13 cellular contexts compared by ENCODE assay signal in genomic region chr17:58527949-58528348, GRCh38. TPM values are rescaled to one million over a fixed set of nuclear protein-coding genes. Genes with fewer than 3 reads are reported as not detected.
DNase-seq lines count a peak whose midpoint lies in the region; ATAC-seq, FAIRE-seq and TF ChIP-seq lines count a peak whose summit lies in the region.
"Had no signal": no experiment of that assay in that cellular context is flagged by ENCODE, and none has a peak within 500 bp of the region (broad histone marks: within the 10 kb centered on the region; RNA-seq: fewer than 3 reads in every experiment).

No MANE protein-coding gene starts in this region.

- no peak overlapping the region for H3K27ac Mint-ChIP-seq in activated T-cell treated with anti-CD3 and anti-CD28 coated beads, Interleukin-2, amount 50 U/mL, for 24 hours

- no peak overlapping the region for H3K4me3 Mint-ChIP-seq in activated T-cell treated with anti-CD3 and anti-CD28 coated beads, Interleukin-2, amount 50 U/mL, for 24 hours

- TF ChIP-seq RAD21 in liver (IDR thresholded peaks at IDR 0.05) = no peak
- TF ChIP-seq RAD21 in HepG2 (CRISPR knock-in tag; IDR thresholded peaks at IDR 0.05) = no peak

- DNase-seq in HepG2 (ENCODE audit: low spot score) (no peak), cardiac fibroblast (ENCODE audit: low read depth in 2 of 2) (peak; percentile 64 to 72), mesendoderm (peak; percentile 67)
- no peak for DNase-seq in activated T-cell treated with anti-CD3 and anti-CD28 coated beads, Interleukin-2, amount 50 U/mL, for 24 hours
- no peak for DNase-seq in central memory CD4-positive, alpha-beta T cell
- no peak for DNase-seq in activated T-cell treated with anti-CD3 and anti-CD28 coated beads, Interleukin-2, amount 50 U/mL, for 1 hour
- DNase-seq: NCI-H2081 treated with DMSO at 0.1 percent for 48 hours had no signal

- H3K4ac ChIP-seq in mesendoderm (ENCODE audit: low read depth, low read length) = no peak overlapping the region

- TF ChIP-seq POLR2A in HepG2 (IDR thresholded peaks at IDR 0.05; ENCODE audit: insufficient read depth in 1 of 2, low read depth in 2 of 2, low read length in 2 of 2) = no peak

- no peak overlapping the region for H2BK5ac ChIP-seq in mesendoderm (ENCODE audit: low read length)

- no peaks in the 10 kb centered on the region for H4K20me1 ChIP-seq in HepG2 (ENCODE audit: insufficient read depth, low read length)

- H3K27me3 ChIP-seq in liver (ENCODE audit: control insufficient read depth in 4 of 4, insufficient read depth in 4 of 4, low read length in 3 of 4) (no peaks in the 10 kb centered on the region), HepG2 (ENCODE audit: control insufficient read depth in 1 of 2, insufficient read depth in 2 of 2, low read length in 2 of 2) (peaks cover 9 to 40% of the 10 kb centered on the region in 2 experiments; a peak in 3 of 5 replicates), mesendoderm (ENCODE audit: insufficient read depth, low read length, poor library complexity) (no peaks in the 10 kb centered on the region)

- H4K5ac ChIP-seq in mesendoderm (ENCODE audit: low read length) = no peak overlapping the region

- no peak overlapping the region for H2BK15ac ChIP-seq in mesendoderm (replicated peaks; ENCODE audit: low read depth)

- H3K9ac ChIP-seq in liver (ENCODE audit: low read depth in 1 of 2, low read length in 2 of 2) (no peak overlapping the region), HepG2 (ENCODE audit: insufficient read depth, low read depth, low read length) (no peak overlapping the region), mesendoderm (ENCODE audit: low read length) (no peak overlapping the region)

- no peaks in the 10 kb centered on the region for H3K36me3 Mint-ChIP-seq in activated T-cell treated with anti-CD3 and anti-CD28 coated beads, Interleukin-2, amount 50 U/mL, for 24 hours (ENCODE audit: low read depth)

- no TSS peak for BruUV-seq in HepG2 (replicated peaks; lab: Mats Ljungman, UMichigan)

- H3K36me3 ChIP-seq in liver (ENCODE audit: control insufficient read depth in 4 of 4, insufficient read depth in 3 of 4, low read depth in 1 of 4, low read length in 3 of 4) = no peaks in the 10 kb centered on the region
- no peaks in the 10 kb centered on the region for H3K36me3 ChIP-seq in HepG2 (replicated peaks in 1 of 2; ENCODE audit: control insufficient read depth in 1 of 2, insufficient read depth in 2 of 2, low read length in 2 of 2)
- H3K36me3 ChIP-seq in mesendoderm (ENCODE audit: control insufficient read depth, insufficient read depth, low read length) = no peaks in the 10 kb centered on the region

- no peaks in the 10 kb centered on the region for H3K79me2 ChIP-seq in HepG2 (ENCODE audit: insufficient read depth, low read length)
- no peaks in the 10 kb centered on the region for H3K79me2 ChIP-seq in mesendoderm (ENCODE audit: control insufficient read depth, insufficient read depth, low read length)

- H3K4me1 ChIP-seq in liver (ENCODE audit: control insufficient read depth in 4 of 4, insufficient read depth in 4 of 4, low read length in 3 of 4) (peaks cover 2 to 21% (median 10%) of the 10 kb centered on the region in 4 donors), HepG2 (ENCODE audit: insufficient read depth, low read length) (peaks cover 35% of the 10 kb centered on the region), mesendoderm (ENCODE audit: control insufficient read depth, low read depth, low read length) (no peaks in the 10 kb centered on the region)

- 69% methylated on average over 3 of the region's 3 CpGs for WGBS in liver
- WGBS in HepG2 (ENCODE audit: low lambda C conversion rate) = 5% methylated on average over 3 of the region's 3 CpGs
- WGBS in mesendoderm (ENCODE audit: extremely low coverage, insufficient coverage, low lambda C conversion rate) = no CpG with 5 or more reads among the region's 3 CpGs

- H3K9me3 Mint-ChIP-seq in activated T-cell treated with anti-CD3 and anti-CD28 coated beads, Interleukin-2, amount 50 U/mL, for 24 hours = no peaks in the 10 kb centered on the region

- H3K4me3 ChIP-seq in liver (ENCODE audit: low read depth in 1 of 3, low read length in 3 of 3) (no peak overlapping the region), HepG2 (replicated peaks in 1 of 3; ENCODE audit: insufficient read depth in 1 of 3, low read depth in 2 of 3, low read length in 3 of 3) (no peak overlapping the region), cardiac fibroblast (replicated peaks in 1 of 2; ENCODE audit: low read depth in 2 of 2, low read length in 2 of 2) (no peak overlapping the region), mesendoderm (ENCODE audit: low read length) (no peak overlapping the region)

- POLR2A ChIA-PET in HepG2 (lab: Yijun Ruan, JAX) = interaction anchor here (2.1 to 3.0 kb wide), 2 partner anchors 10 to 104 kb away, joined by 7 to 9 read pairs; no protein-coding TSS in a partner anchor

- no peak overlapping the region for H2AFZ ChIP-seq in HepG2 (ENCODE audit: low read length)

- ATAC-seq in HepG2 (no peak), GM21723 (IDR thresholded peaks at IDR 0.05; ENCODE audit: unreplicated experiment) (no peak)

- CTCF ChIA-PET in HepG2 (lab: Yijun Ruan, JAX; ENCODE audit: low intra/inter-chr PET ratio, low total read pairs) = no interaction called here

- no peak for TF ChIP-seq CTCF in liver (IDR thresholded peaks at IDR 0.05; ENCODE audit: low read depth, low read length, missing input control)
- TF ChIP-seq CTCF in HepG2 (CRISPR knock-in tag; IDR thresholded peaks at IDR 0.05) = no peak
- no peak for TF ChIP-seq CTCF in cardiac fibroblast (IDR thresholded peaks at IDR 0.05; ENCODE audit: low read depth, low read length)

- peaks cover 29% of the 10 kb centered on the region for H3K27me3 Mint-ChIP-seq in activated T-cell treated with anti-CD3 and anti-CD28 coated beads, Interleukin-2, amount 50 U/mL, for 24 hours

- H3K9me3 ChIP-seq in liver (ENCODE audit: control insufficient read depth in 4 of 4, low read length in 3 of 4) (no peaks in the 10 kb centered on the region), HepG2 (ENCODE audit: low read length) (no peaks in the 10 kb centered on the region)

- H3K79me1 ChIP-seq in mesendoderm (ENCODE audit: low read length) = no peaks in the 10 kb centered on the region

- H3K56ac ChIP-seq in mesendoderm (ENCODE audit: low read length) = peak overlapping the region; percentile 19

- no peak overlapping the region for H3K23ac ChIP-seq in mesendoderm (ENCODE audit: low read length)

- H4K8ac ChIP-seq in mesendoderm (ENCODE audit: low read depth, low read length) = no peak overlapping the region

- H2BK120ac ChIP-seq in mesendoderm (ENCODE audit: low read depth, low read length) = no peak overlapping the region

- no peak overlapping the region for H2AK5ac ChIP-seq in mesendoderm (ENCODE audit: low read length)

- H3K27ac ChIP-seq in liver (ENCODE audit: low read depth in 1 of 2, low read length in 2 of 2) (peak overlapping the region; percentile 39 to 57), HepG2 (ENCODE audit: extremely low read length, insufficient read depth, low read length) (no peak overlapping the region), mesendoderm (ENCODE audit: low read depth, low read length) (no peak overlapping the region)

- H3K4me2 ChIP-seq in HepG2 (ENCODE audit: low read depth, low read length) = no peak overlapping the region
- no peak overlapping the region for H3K4me2 ChIP-seq in mesendoderm (ENCODE audit: low read length)

- no peak for FAIRE-seq in HepG2 (lab: Jason Lieb, UNC)
- FAIRE-seq: bronchial epithelial cell, G401.6, TTC549 had no signal

- peaks cover 6% of the 10 kb centered on the region for H3K4me1 Mint-ChIP-seq in activated T-cell treated with anti-CD3 and anti-CD28 coated beads, Interleukin-2, amount 50 U/mL, for 24 hours (ENCODE audit: low read depth)

- TF ChIP-seq EP300 in HepG2 (IDR thresholded peaks at IDR 0.05; ENCODE audit: low read depth in 2 of 2, low read length in 2 of 2) = no peak
- TF ChIP-seq EP300 in HepG2 (CRISPR knock-in tag; IDR thresholded peaks at IDR 0.05; ENCODE audit: borderline replicate concordance) = no peak

- intact Hi-C loops in HepG2 (cut with micrococcal nuclease; ENCODE audit: unreplicated experiment) = no loop called here

- no peak overlapping the region for H3K18ac ChIP-seq in mesendoderm (ENCODE audit: low read length)

- in situ Hi-C loops in HepG2 (cut with HindIII; ENCODE audit: extremely low pct_ligation_motif_present, low pct_unique_long_range_greater_than_20kb) = no loop called here

RNA-seq across cellular contexts. Expression of gene MTMR4, which starts 13.5 kb away (rescaled TPM):
- total RNA-seq in liver = 10 to 100 TPM; 39.8 to 70.1 TPM
- 10 to 100 TPM; 17.2 to 20.0 TPM for polyA plus RNA-seq in liver
- 62.5 and 67.7 TPM in 2 replicates for total RNA-seq in HepG2 (2016; rRNA removed; fragmentation: Illumina TruSeq; extraction: Trizol)
- total RNA-seq in HepG2 (2016; cell fraction: cytosol; rRNA removed; fragmentation: Illumina TruSeq; extraction: Trizol; ENCODE audit: low read depth) = 6.9 and 7.8 TPM in 2 replicates
- 61.5 and 62.9 TPM in 2 replicates for total RNA-seq in HepG2 (2016; cell fraction: insoluble cytoplasmic fraction; rRNA removed; fragmentation: Illumina TruSeq; extraction: Trizol)
- 27.9 and 28.2 TPM in 2 replicates for total RNA-seq in HepG2 (2016; cell fraction: membrane; rRNA removed; fragmentation: Illumina TruSeq; extraction: Trizol)
- 54.7 and 66.1 TPM in 2 replicates for total RNA-seq in HepG2 (2016; cell fraction: nucleus; rRNA removed; fragmentation: Illumina TruSeq; extraction: Trizol)
- 50.0 and 65.1 TPM in 2 replicates for polyA plus RNA-seq in HepG2 (2011; rRNA removed)
- 31.7 and 35.5 TPM in 2 replicates for polyA plus RNA-seq in HepG2 (2011; cell fraction: cytosol; rRNA removed)
- polyA plus RNA-seq in HepG2 (2011; cell fraction: nucleus; rRNA removed) = 74.1 and 81.5 TPM in 2 replicates
- 31.8 and 52.5 TPM in 2 replicates for polyA plus RNA-seq in HepG2 (2012)
- polyA plus RNA-seq in HepG2 (2016; cell fraction: cytosol; fragmentation: Illumina TruSeq; extraction: Trizol; ENCODE audit: low read depth) = 1.6 and 1.8 TPM in 2 replicates
- polyA plus RNA-seq in HepG2 (2016; cell fraction: insoluble cytoplasmic fraction; fragmentation: Illumina TruSeq; extraction: Trizol; ENCODE audit: low read depth) = 34.7 and 37.2 TPM in 2 replicates
- 7.7 and 8.4 TPM in 2 replicates for polyA plus RNA-seq in HepG2 (2016; cell fraction: membrane; fragmentation: Illumina TruSeq; extraction: Trizol; ENCODE audit: low read depth)
- 96.4 and 106 TPM in 2 replicates for polyA plus RNA-seq in HepG2 (2016; cell fraction: nucleus; fragmentation: Illumina TruSeq; extraction: Trizol; ENCODE audit: insufficient read depth, low read depth)
- 196 and 302 TPM in 2 replicates for polyA minus RNA-seq in HepG2 (2011; rRNA and poly(A)+ RNA removed; ENCODE audit: low replicate concordance)
- 39.7 and 42.2 TPM in 2 replicates for polyA minus RNA-seq in HepG2 (2011; cell fraction: cytosol; rRNA and poly(A)+ RNA removed)
- polyA minus RNA-seq in HepG2 (2011; cell fraction: nucleus; rRNA and poly(A)+ RNA removed) = 68.5 and 69.2 TPM in 2 replicates
- polyA plus RNA-seq in mesendoderm (2013, experiment 1 of 2) = 10.5 TPM
- polyA plus RNA-seq in mesendoderm (2013, experiment 2 of 2) = 10.3 TPM

RNA-seq across cellular contexts. Expression of gene HSF5, which starts 39.7 kb away (rescaled TPM):
- total RNA-seq in liver = under 1 TPM; 0.09 to 0.17 TPM
- not detected for polyA plus RNA-seq in liver
- total RNA-seq in HepG2 (2016; rRNA removed; fragmentation: Illumina TruSeq; extraction: Trizol) = not detected in 2 replicates
- not detected in 2 replicates for total RNA-seq in HepG2 (2016; cell fraction: cytosol; rRNA removed; fragmentation: Illumina TruSeq; extraction: Trizol; ENCODE audit: low read depth)
- not detected in 2 replicates for total RNA-seq in HepG2 (2016; cell fraction: insoluble cytoplasmic fraction; rRNA removed; fragmentation: Illumina TruSeq; extraction: Trizol)
- total RNA-seq in HepG2 (2016; cell fraction: membrane; rRNA removed; fragmentation: Illumina TruSeq; extraction: Trizol) = 0.03 and 0.06 TPM in 2 replicates
- total RNA-seq in HepG2 (2016; cell fraction: nucleus; rRNA removed; fragmentation: Illumina TruSeq; extraction: Trizol) = not detected in 2 replicates
- polyA plus RNA-seq in HepG2 (2011; rRNA removed) = not detected in 2 replicates
- polyA plus RNA-seq in HepG2 (2011; cell fraction: cytosol; rRNA removed) = not detected in 2 replicates
- polyA plus RNA-seq in HepG2 (2011; cell fraction: nucleus; rRNA removed) = 0.03 TPM in 1 of 2 replicates, not detected in the other
- polyA plus RNA-seq in HepG2 (2012) = not detected in 2 replicates
- not detected in 2 replicates for polyA plus RNA-seq in HepG2 (2016; cell fraction: cytosol; fragmentation: Illumina TruSeq; extraction: Trizol; ENCODE audit: low read depth)
- polyA plus RNA-seq in HepG2 (2016; cell fraction: insoluble cytoplasmic fraction; fragmentation: Illumina TruSeq; extraction: Trizol; ENCODE audit: low read depth) = not detected in 2 replicates
- not detected in 2 replicates for polyA plus RNA-seq in HepG2 (2016; cell fraction: membrane; fragmentation: Illumina TruSeq; extraction: Trizol; ENCODE audit: low read depth)
- not detected in 2 replicates for polyA plus RNA-seq in HepG2 (2016; cell fraction: nucleus; fragmentation: Illumina TruSeq; extraction: Trizol; ENCODE audit: insufficient read depth, low read depth)
- polyA minus RNA-seq in HepG2 (2011; rRNA and poly(A)+ RNA removed; ENCODE audit: low replicate concordance) = 0.06 TPM in 1 of 2 replicates, not detected in the other
- polyA minus RNA-seq in HepG2 (2011; cell fraction: cytosol; rRNA and poly(A)+ RNA removed) = not detected in 2 replicates
- 0.13 TPM in 1 of 2 replicates, not detected in the other for polyA minus RNA-seq in HepG2 (2011; cell fraction: nucleus; rRNA and poly(A)+ RNA removed)
- not detected for polyA plus RNA-seq in mesendoderm (2013, experiment 1 of 2)
- polyA plus RNA-seq in mesendoderm (2013, experiment 2 of 2) = not detected
- total RNA-seq: bronchial epithelial cell had no signal
- polyA plus RNA-seq: fibroblast of lung had no signal

Comparison
In these comparisons a context has a peak if more than half of its experiments do, and no peak if none do; other contexts are left out.
1. H3K27ac ChIP-seq: peak in liver (2 of 2); none in HepG2 (single experiment) and mesendoderm (single experiment).
2. DNase-seq: peak in cardiac fibroblast (2 of 2) and mesendoderm (single experiment); none in HepG2 (single experiment), activated T-cell treated with anti-CD3 and anti-CD28 coated beads, Interleukin-2, amount 50 U/mL, for 24 hours (single experiment), central memory CD4-positive, alpha-beta T cell (single experiment) and activated T-cell treated with anti-CD3 and anti-CD28 coated beads, Interleukin-2, amount 50 U/mL, for 1 hour (single experiment).